Comparison of ENCODE assay signal across 8 cellular contexts in genomic region chr5:65928341-65928752, GRCh38. TPM values are rescaled to one million over a fixed set of nuclear protein-coding genes. Genes with fewer than 3 reads are reported as not detected.
DNase-seq lines count a peak whose midpoint lies in the region; ATAC-seq and TF ChIP-seq lines count a peak whose summit lies in the region.

No MANE protein-coding gene starts in this region.

- H3K4me3 ChIP-seq in GM12864 (ENCODE audit: low read depth, low read length): peak overlapping the region; percentile 99
- peak overlapping the region; percentile 99 for H3K4me3 ChIP-seq in PC-9
- H3K4me3 ChIP-seq in prostate gland: peak overlapping the region; percentile 86 to 97

- no peak for TF ChIP-seq CTCF in GM12864 (IDR thresholded peaks at IDR 0.05; ENCODE audit: low read depth, low read length, missing control alignments)
- no peak for TF ChIP-seq CTCF in PC-9 (conservative IDR thresholded peaks at IDR 0.05)
- TF ChIP-seq CTCF in prostate gland (IDR thresholded peaks at IDR 0.05): no peak

- H3K36me3 ChIP-seq in PC-9 (ENCODE audit: low read depth): peaks cover 11% of the 10 kb centered on the region; the same call in 1 of the 2 replicates
- no peaks in the 10 kb centered on the region for H3K36me3 ChIP-seq in prostate gland

- H3K4me1 ChIP-seq in PC-9 (replicated peaks; ENCODE audit: insufficient read depth): peaks cover 35% of the 10 kb centered on the region
- peaks cover 3% of the 10 kb centered on the region for H3K4me1 ChIP-seq in prostate gland (replicated peaks)

- WGBS in prostate gland: 5% methylated on average over 5 of the region's 5 CpGs

- H3K9me3 ChIP-seq in PC-9 (ENCODE audit: insufficient read depth, low read depth) (no peaks in the 10 kb centered on the region), prostate gland (no peaks in the 10 kb centered on the region)

- no peak overlapping the region for H2AFZ ChIP-seq in PC-9

- TF ChIP-seq POLR2A in erythroblast (IDR thresholded peaks at IDR 0.05; ENCODE audit: low read length) (no peak), prostate gland (IDR thresholded peaks at IDR 0.05) (no peak)

- no peaks in the 10 kb centered on the region for H3K9me2 ChIP-seq in PC-9 (ENCODE audit: insufficient read depth)

- POLR2A ChIA-PET in PC-9 (lab: Charles Lee; ENCODE audit: unreplicated experiment): no interaction called here

- BruUV-seq in PC-9 (replicated peaks; lab: Mats Ljungman, UMichigan): no TSS peak

- CTCF ChIA-PET in PC-9 (lab: Charles Lee): interaction anchor here (0.7 kb wide), 1 partner anchor 167 kb away, joined by 3 read pairs; no protein-coding TSS in a partner anchor

- H3F3A ChIP-seq in PC-9 (ENCODE audit: insufficient read depth, low read depth): peaks cover 32% of the 10 kb centered on the region

- intact Hi-C loops in PC-9 (cut with micrococcal nuclease; ENCODE audit: unreplicated experiment): loop anchor here (5.0 kb wide), 1 partner anchor 206 kb away; the partner anchor contains the start of genes NLN and SGTB
- intact Hi-C loops in prostate gland (cut with DNase I): loop anchor here (5.0 to 10.0 kb wide), 4 partner anchors 96 to 304 kb away; partner anchors contain the start of genes SHLD3, SREK1, TRAPPC13 and TRIM23

- peaks cover 72% of the 10 kb centered on the region for H3K79me2 ChIP-seq in PC-9 (ENCODE audit: low read depth)

- H3K27ac ChIP-seq in PC-9 (peak overlapping the region; percentile 97), prostate gland (peak overlapping the region in 1 of 2 donors; percentile 100)

- peak overlapping the region; percentile 86 for H3K4me2 ChIP-seq in PC-9

- peaks cover 41% of the 10 kb centered on the region for H4K20me1 ChIP-seq in PC-9 (ENCODE audit: insufficient read depth)

- H3K27me3 ChIP-seq in PC-9 (ENCODE audit: insufficient read depth, low read depth): no peaks in the 10 kb centered on the region
- H3K27me3 ChIP-seq in prostate gland (replicated peaks; ENCODE audit: insufficient read depth): no peaks in the 10 kb centered on the region

- no peak for ATAC-seq in GM21717 (IDR thresholded peaks at IDR 0.05; ENCODE audit: unreplicated experiment)
- ATAC-seq in HG02852 (IDR thresholded peaks at IDR 0.05; ENCODE audit: unreplicated experiment): no peak
- ATAC-seq in GM19351 (IDR thresholded peaks at IDR 0.05; ENCODE audit: unreplicated experiment): no peak

- DNase-seq in GM12864 (ENCODE audit: low read depth) (no peak), PC-9 (no peak), erythroblast (lab: John Stamatoyannopoulos, UW) (peak; percentile 4 to 48), prostate gland (ENCODE audit: low spot score) (no peak), G401 (ENCODE audit: low spot score) (no peak)

- in situ Hi-C loops in G401 (cut with HindIII; ENCODE audit: low sequenced_read_pairs): no loop called here

RNA-seq across cellular contexts. Expression of gene ERBIN, which starts 2.0 kb away (rescaled TPM):
- 112 and 143 TPM in 2 replicates for total RNA-seq in PC-9 (2021)
- total RNA-seq in prostate gland: 10 to 100 TPM; 68.8 to 73.6 TPM
- total RNA-seq in G401 (2014; rRNA removed; shearing (Covaris generic)): 22.7 and 23.9 TPM in 2 replicates

Comparison
In these comparisons a context has a peak if more than half of its experiments do, and no peak if none do; other contexts are left out.
1. DNase-seq: peak in erythroblast (2 of 2); none in GM12864 (single experiment), PC-9 (0 of 2), prostate gland (single experiment) and G401 (single experiment).
2. Peak in every context shown above with its lines, with median percentiles within 50 percentile points of each other: H3K4me3 ChIP-seq.